ENCODE assay signal across 9 cellular contexts in the genomic region with DNA sequence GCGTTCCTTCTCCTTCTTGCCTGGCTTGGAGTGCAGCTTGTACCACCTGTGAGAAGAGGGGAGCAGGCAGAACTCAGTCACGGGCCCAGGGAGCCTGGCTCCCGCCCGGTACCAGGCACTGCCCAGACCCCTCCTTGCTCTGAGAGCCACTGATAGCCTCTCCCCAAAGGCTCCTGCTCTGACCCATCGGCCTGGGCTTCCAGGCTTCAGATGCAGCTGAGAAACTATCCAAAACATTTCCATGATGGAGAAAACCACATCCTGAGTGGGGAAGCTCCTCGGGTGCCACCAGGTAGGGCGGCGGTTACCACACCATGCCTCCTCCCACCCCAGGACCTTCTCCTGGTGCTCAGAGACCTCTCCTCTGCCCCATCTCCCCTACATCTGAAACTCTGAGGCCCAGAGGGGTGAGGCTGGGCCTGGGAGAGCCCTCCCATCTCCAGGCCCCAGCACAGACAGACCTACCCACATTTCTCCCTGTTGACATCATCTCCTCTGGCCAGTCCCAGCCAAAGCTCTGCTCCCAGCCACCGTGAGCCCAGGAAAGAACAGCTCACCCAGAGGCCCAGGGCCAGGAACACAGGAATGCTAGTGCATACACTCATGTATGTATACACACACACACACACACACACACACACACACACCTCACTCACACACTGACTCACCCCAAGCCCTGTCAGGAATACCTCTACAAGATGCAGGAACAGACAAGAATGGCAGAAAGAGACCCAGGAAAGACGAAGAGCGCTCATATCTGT. TPM values are rescaled to one million over a fixed set of nuclear protein-coding genes. Genes with fewer than 3 reads are reported as not detected.
DNase-seq lines count a peak whose midpoint lies in the region; ATAC-seq and TF ChIP-seq lines count a peak whose summit lies in the region.
"Had no signal": no experiment of that assay in that cellular context is flagged by ENCODE, and none has a peak within 500 bp of the region (broad histone marks: within the 10 kb centered on the region; RNA-seq: fewer than 3 reads in every experiment).

No MANE protein-coding gene starts in this region.

- no peak overlapping the region for H3K4me2 ChIP-seq in trophoblast cell (ENCODE audit: low read length)

- CTCF ChIA-PET in A673 (lab: Charles Lee) = interaction anchor here (0.6 to 0.7 kb wide), 2 partner anchors 11 to 85 kb away, joined by 3 to 4 read pairs; no protein-coding TSS in a partner anchor

- peak overlapping the region; percentile 1 for H4K12ac ChIP-seq in trophoblast cell (ENCODE audit: low read depth, low read length)

- BruUV-seq in A673 (replicated peaks; lab: Mats Ljungman, UMichigan) = no TSS peak

- H2BK120ac ChIP-seq in trophoblast cell (ENCODE audit: insufficient read depth, low read length, poor library complexity) = peak overlapping the region; percentile 84

- H2BK5ac ChIP-seq in trophoblast cell (ENCODE audit: low read depth, low read length, poor library complexity) = peak overlapping the region; percentile 58

- peak overlapping the region; percentile 80 for H2AK5ac ChIP-seq in trophoblast cell (ENCODE audit: low read length)

- H3K36me3 Mint-ChIP-seq in CD4-positive, CD25-positive, alpha-beta regulatory T cell = peaks cover 12% of the 10 kb centered on the region

- intact Hi-C loops in A673 (cut with micrococcal nuclease; ENCODE audit: unreplicated experiment) = loop anchor here (5.0 to 10.0 kb wide), 2 partner anchors 88 to 195 kb away; no protein-coding TSS in a partner anchor

- peak overlapping the region; percentile 25 for H2BK12ac ChIP-seq in trophoblast cell (ENCODE audit: low read length)

- H3K9me3 Mint-ChIP-seq in CD4-positive, CD25-positive, alpha-beta regulatory T cell = no peaks in the 10 kb centered on the region

- no peak overlapping the region for H3K27ac ChIP-seq in CD4-positive, CD25-positive, alpha-beta regulatory T cell (ENCODE audit: insufficient read depth, low read length, poor library complexity, severe bottlenecking)
- H3K27ac ChIP-seq in trophoblast cell (ENCODE audit: low read depth, low read length) = peak overlapping the region; percentile 65
- H3K27ac ChIP-seq in A673 (ENCODE audit: low read depth, low read length, poor library complexity, severe bottlenecking) = no peak overlapping the region

- no peaks in the 10 kb centered on the region for H3K4me1 ChIP-seq in CD4-positive, CD25-positive, alpha-beta regulatory T cell (ENCODE audit: control insufficient read depth, insufficient read depth, low read length, poor library complexity, severe bottlenecking)
- H3K4me1 ChIP-seq in trophoblast cell (ENCODE audit: control insufficient read depth in 1 of 2, insufficient read depth in 2 of 2, low read length in 2 of 2) (peaks cover 37 to 48% of the 10 kb centered on the region in 2 experiments), A673 (ENCODE audit: insufficient read depth, low read length, poor library complexity, severe bottlenecking) (no peaks in the 10 kb centered on the region)

- no peaks in the 10 kb centered on the region for H3K36me3 ChIP-seq in CD4-positive, CD25-positive, alpha-beta regulatory T cell (ENCODE audit: control insufficient read depth, insufficient read depth, low read length)
- H3K36me3 ChIP-seq in trophoblast cell (ENCODE audit: control insufficient read depth in 1 of 2, insufficient read depth in 2 of 2, low read length in 2 of 2) (peaks cover 14 to 18% of the 10 kb centered on the region in 2 experiments), A673 (ENCODE audit: insufficient read depth, low read length, poor library complexity, severe bottlenecking) (no peaks in the 10 kb centered on the region)

- peak overlapping the region; percentile 73 for H3K14ac ChIP-seq in trophoblast cell (ENCODE audit: low read length)

- peak overlapping the region; percentile 32 for H3K4ac ChIP-seq in trophoblast cell (ENCODE audit: low read depth, low read length)

- H3K23ac ChIP-seq in trophoblast cell (ENCODE audit: low read length) = no peak overlapping the region

- peak overlapping the region; percentile 72 for H4K91ac ChIP-seq in trophoblast cell (ENCODE audit: low read depth, low read length)

- peaks cover 7% of the 10 kb centered on the region for H3K79me2 ChIP-seq in trophoblast cell (ENCODE audit: control insufficient read depth, insufficient read depth, low read length, poor library complexity)

- no peak overlapping the region for H3K4me3 Mint-ChIP-seq in CD4-positive, CD25-positive, alpha-beta regulatory T cell

- H3K4me1 Mint-ChIP-seq in CD4-positive, CD25-positive, alpha-beta regulatory T cell = peaks cover 0 to 26% (median 13%) of the 10 kb centered on the region in 4 donors

- no peaks in the 10 kb centered on the region for H3K27me3 Mint-ChIP-seq in CD4-positive, CD25-positive, alpha-beta regulatory T cell

- no peak for ATAC-seq in CD4-positive, CD25-positive, alpha-beta regulatory T cell (ENCODE audit: low read depth in 2 of 2)
- ATAC-seq in SK-N-SH treated with all-trans-retinoic acid at 6 μM for 48 hours = peak; percentile 94

- no CpG with 5 or more reads among the region's 11 CpGs for WGBS in trophoblast cell (ENCODE audit: extremely low coverage, insufficient coverage, insufficient read length)

- no peaks in the 10 kb centered on the region for H3K9me3 ChIP-seq in CD4-positive, CD25-positive, alpha-beta regulatory T cell (ENCODE audit: control insufficient read depth in 2 of 2, low read length in 2 of 2)
- no peaks in the 10 kb centered on the region for H3K9me3 ChIP-seq in trophoblast cell (ENCODE audit: insufficient read depth, low read depth, low read length)
- no peaks in the 10 kb centered on the region for H3K9me3 ChIP-seq in A673 (ENCODE audit: low read depth, low read length, poor library complexity, severe bottlenecking)

- H3K27me3 ChIP-seq in CD4-positive, CD25-positive, alpha-beta regulatory T cell (ENCODE audit: control insufficient read depth, insufficient read depth, low read length) = no peaks in the 10 kb centered on the region
- H3K27me3 ChIP-seq in trophoblast cell (ENCODE audit: insufficient read depth, low read length) = no peaks in the 10 kb centered on the region
- H3K27me3 ChIP-seq in A673 (replicated peaks; ENCODE audit: insufficient read depth, low read depth, low read length, poor library complexity) = no peaks in the 10 kb centered on the region

- H2AFZ ChIP-seq in trophoblast cell (ENCODE audit: insufficient read depth, low read length, poor library complexity) = peak overlapping the region; percentile 8

- no peak for DNase-seq in CD4-positive, CD25-positive, alpha-beta regulatory T cell
- DNase-seq in fibroblast of villous mesenchyme (ENCODE audit: low read depth) (peak; percentile 92), trophoblast cell (peak; percentile 96 to 99), OCI-M2 (lab: John Stamatoyannopoulos, UW; ENCODE audit: unreplicated experiment) (no peak), A673 (ENCODE audit: low spot score) (no peak), activated gamma-delta T cell (lab: John Stamatoyannopoulos, UW) (no peak), OCI-M1 (lab: John Stamatoyannopoulos, UW) (no peak)
- DNase-seq: activated CD4-positive, alpha-beta T cell treated with anti-CD3 and anti-CD28 coated beads, Interleukin-2, amount 50 U/mL, for 48 hours had no signal

- peaks cover 17% of the 10 kb centered on the region for H3K79me1 ChIP-seq in trophoblast cell (ENCODE audit: low read length)

- H3K9ac ChIP-seq in trophoblast cell (ENCODE audit: low read length) = no peak overlapping the region

- peak overlapping the region; percentile 47 for H4K8ac ChIP-seq in trophoblast cell (ENCODE audit: low read depth, low read length)

- TF ChIP-seq CTCF in fibroblast of villous mesenchyme (IDR thresholded peaks at IDR 0.05; ENCODE audit: insufficient read depth, low read depth, low read length) = no peak
- no peak for TF ChIP-seq CTCF in A673 (conservative IDR thresholded peaks at IDR 0.05; ENCODE audit: low read depth, low read length)

- H3K27ac Mint-ChIP-seq in CD4-positive, CD25-positive, alpha-beta regulatory T cell = peak overlapping the region in 2 of 3 donors; percentile 5 to 81

- H3K18ac ChIP-seq in trophoblast cell (ENCODE audit: low read length) = peak overlapping the region; percentile 54

- POLR2A ChIA-PET in A673 (lab: Charles Lee; ENCODE audit: low non-redundant PET) = no interaction called here

- no peak overlapping the region for H3K4me3 ChIP-seq in CD4-positive, CD25-positive, alpha-beta regulatory T cell (ENCODE audit: low read depth, low read length)
- H3K4me3 ChIP-seq in fibroblast of villous mesenchyme (ENCODE audit: low read depth, low read length) = no peak overlapping the region
- H3K4me3 ChIP-seq in trophoblast cell (ENCODE audit: low read depth, low read length) = no peak overlapping the region
- no peak overlapping the region for H3K4me3 ChIP-seq in A673 (ENCODE audit: low read depth, low read length, poor library complexity, severe bottlenecking)

TF ChIP-seq in SK-N-SH treated with all-trans-retinoic acid at 6 μM for 48 hours, 23 proteins besides CTCF, POLR2A, EP300 and RAD21:
- TF ChIP-seq ISL1 (CRISPR knock-in tag; IDR thresholded peaks at IDR 0.05) (peak; percentile 46; the same call in 1 of the 2 replicates), ZFP3 (CRISPR knock-in tag; IDR thresholded peaks at IDR 0.05) (no peak), TCF4 (CRISPR knock-in tag; IDR thresholded peaks at IDR 0.05; ENCODE audit: borderline replicate concordance) (no peak), GLIS3 (CRISPR knock-in tag; IDR thresholded peaks at IDR 0.05) (no peak), ZFP30 (CRISPR knock-in tag; IDR thresholded peaks at IDR 0.05) (no peak)

RNA-seq across cellular contexts. Expression of gene SFXN5, which starts 17.9 kb away (rescaled TPM):
- 8.0 TPM for total RNA-seq in CD4-positive, CD25-positive, alpha-beta regulatory T cell
- polyA plus RNA-seq in CD4-positive, CD25-positive, alpha-beta regulatory T cell = 1 to 10 TPM; 1.0 to 2.0 (median 1.7) TPM
- total RNA-seq in fibroblast of villous mesenchyme = 12.1 and 16.8 TPM in 2 replicates
- polyA plus RNA-seq in trophoblast cell (2013) = 9.5 and 13.2 TPM in 2 replicates
- total RNA-seq in A673 (2021) = 23.1 and 23.3 TPM in 2 replicates

RNA-seq across cellular contexts. Expression of gene RAB11FIP5, which starts 23.3 kb away (rescaled TPM):
- total RNA-seq in CD4-positive, CD25-positive, alpha-beta regulatory T cell = 30.8 TPM
- 10 to 100 TPM; 15.4 to 24.0 (median 19.7) TPM for polyA plus RNA-seq in CD4-positive, CD25-positive, alpha-beta regulatory T cell
- total RNA-seq in fibroblast of villous mesenchyme (31.5 and 37.7 TPM in 2 replicates), A673 (2021) (12.9 and 13.7 TPM in 2 replicates)
- 30.2 and 32.3 TPM in 2 replicates for polyA plus RNA-seq in trophoblast cell (2013)

Comparison
In these comparisons a context has a peak if more than half of its experiments do, and no peak if none do; other contexts are left out.
1. DNase-seq: peak in fibroblast of villous mesenchyme (single experiment) and trophoblast cell (2 of 2); none in CD4-positive, CD25-positive, alpha-beta regulatory T cell (0 of 3), OCI-M2 (single experiment), A673 (single experiment), activated gamma-delta T cell (single experiment) and OCI-M1 (single experiment).